8 cellular contexts compared by ENCODE assay signal in the genomic region with DNA sequence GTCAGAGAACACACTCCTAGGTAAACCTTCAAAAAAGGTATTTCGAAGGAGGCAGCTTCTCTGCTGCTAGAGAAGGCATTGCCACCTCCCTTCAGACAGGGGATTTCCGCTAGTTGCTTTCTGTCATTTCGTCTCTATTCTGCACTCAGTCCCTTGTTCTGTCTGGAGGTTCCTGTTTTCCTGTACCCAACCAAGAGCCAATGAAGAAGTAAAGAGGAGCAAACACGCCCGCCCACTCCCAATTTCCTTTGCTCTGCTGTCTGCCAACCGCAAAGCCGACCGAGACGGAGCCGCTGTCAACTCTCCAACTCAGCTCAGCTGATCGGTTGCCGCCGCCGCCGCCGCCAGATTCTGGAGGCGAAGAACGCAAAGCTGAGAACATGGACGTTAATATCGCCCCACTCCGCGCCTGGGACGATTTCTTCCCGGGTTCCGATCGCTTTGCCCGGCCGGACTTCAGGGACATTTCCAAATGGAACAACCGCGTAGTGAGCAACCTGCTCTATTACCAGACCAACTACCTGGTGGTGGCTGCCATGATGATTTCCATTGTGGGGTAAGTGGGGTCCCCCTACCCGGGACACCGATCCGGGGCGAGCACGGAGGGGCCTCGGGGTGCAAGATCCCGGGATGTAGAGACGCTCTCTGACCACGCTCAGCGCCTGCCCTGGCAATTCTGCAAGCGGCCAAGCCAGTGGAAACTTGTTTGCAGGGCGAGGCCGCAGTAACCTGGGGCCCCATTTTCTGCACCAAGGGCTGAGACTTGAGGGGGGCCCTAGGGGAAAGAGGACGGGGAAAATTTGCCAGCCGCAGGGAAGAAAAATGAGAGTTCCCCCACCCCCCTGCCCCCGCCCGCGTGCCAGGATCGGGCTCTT. TPM values are rescaled to one million over a fixed set of nuclear protein-coding genes. Genes with fewer than 3 reads are reported as not detected.
DNase-seq lines count a peak whose midpoint lies in the region; ATAC-seq and TF ChIP-seq lines count a peak whose summit lies in the region.

A gene with protein sequence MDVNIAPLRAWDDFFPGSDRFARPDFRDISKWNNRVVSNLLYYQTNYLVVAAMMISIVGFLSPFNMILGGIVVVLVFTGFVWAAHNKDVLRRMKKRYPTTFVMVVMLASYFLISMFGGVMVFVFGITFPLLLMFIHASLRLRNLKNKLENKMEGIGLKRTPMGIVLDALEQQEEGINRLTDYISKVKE (plus strand): TSS at position 270 of the 875 bp plus-strand sequence. CDS start 111 bp downstream, at position 381.

- H3K27ac ChIP-seq in right cardiac atrium (ENCODE audit: low read length), result peak within 1 kb of the TSS; percentile 97
- peak within 1 kb of the TSS; percentile 88 for H3K27ac ChIP-seq in vagina

- WGBS in right cardiac atrium, result 1% methylated on average over 49 of the region's 49 CpGs

- no peak for TF ChIP-seq CTCF in GM13976 (IDR thresholded peaks at IDR 0.05; ENCODE audit: borderline replicate concordance, control extremely low read depth, extremely low read depth, insufficient read depth, missing control alignments)
- TF ChIP-seq CTCF in vagina (IDR thresholded peaks at IDR 0.05), result no peak

- no peaks in the 10 kb centered on the region for H3K36me3 ChIP-seq in vagina

- intact Hi-C loops in T-helper 2 cell treated with Interferon-gamma antibody and Interleukin-4, amounts not matched to agents 100 ng/mL and 5 ng/mL, for 36 hours (cut with micrococcal nuclease), result loop anchor here (1.0 to 10.0 kb wide), 5 partner anchors 33 to 1980 kb away; a partner anchor contains a TSS
- intact Hi-C loops in right cardiac atrium (cut with DNase I), result no loop called here
- intact Hi-C loops in vagina (cut with DNase I), result loop anchor here (5.0 kb wide), 1 partner anchor 73 kb away; a partner anchor contains a TSS

- in situ Hi-C loops in GM13976 (cut with MboI; ENCODE audit: low sequenced_read_pairs, unreplicated experiment), result no loop called here

- peak within 1 kb of the TSS; percentile 61 for H3K4me3 ChIP-seq in right cardiac atrium (ENCODE audit: low read length)
- peak within 1 kb of the TSS; percentile 69 to 89 for H3K4me3 ChIP-seq in vagina

- no peaks in the 10 kb centered on the region for H3K9me3 ChIP-seq in right cardiac atrium (ENCODE audit: control insufficient read depth, low read length)
- H3K9me3 ChIP-seq in vagina, result no peaks in the 10 kb centered on the region

- TF ChIP-seq POLR2A in vagina (IDR thresholded peaks at IDR 0.05), result no peak

- DNase-seq in GM13976 (ENCODE audit: low spot score) (peak; percentile 77), NCI-H187 treated with DMSO at 0.1 percent for 48 hours (lab: John Stamatoyannopoulos, UW) (peak; percentile 14), anterior cingulate cortex (lab: John Stamatoyannopoulos, UW) (peak; percentile 65 to 97 (median 91)), right cardiac atrium (peak; percentile 95 to 98 (median 97)), putamen (ENCODE audit: low spot score) (peak; percentile 95), vagina (ENCODE audit: extremely low spot score in 2 of 2) (peak in 1 of 2 donors; percentile 94)

- H3K27me3 ChIP-seq in right cardiac atrium (ENCODE audit: control insufficient read depth, insufficient read depth), result no peaks in the 10 kb centered on the region
- H3K27me3 ChIP-seq in vagina, result no peaks in the 10 kb centered on the region

- ATAC-seq in HG02840 (IDR thresholded peaks at IDR 0.05; ENCODE audit: low FRiP score, unreplicated experiment) (peak; percentile 57), right cardiac atrium (peak; percentile 74 to 79)

- H3K4me1 ChIP-seq in right cardiac atrium (ENCODE audit: control insufficient read depth, insufficient read depth, low read length), result peaks cover 8% of the 10 kb centered on the region
- peaks cover 64% of the 10 kb centered on the region for H3K4me1 ChIP-seq in vagina

RNA-seq across cellular contexts. Expression of the gene that starts here (rescaled TPM):
- 156 and 160 TPM in 2 replicates for total RNA-seq in T-helper 2 cell treated with Interferon-gamma antibody and Interleukin-4, amounts not matched to agents 100 ng/mL and 5 ng/mL, for 36 hours
- total RNA-seq in right cardiac atrium, result 100 to 1,000 TPM; 162 to 233 (median 227) TPM
- 261 TPM for polyA plus RNA-seq in right cardiac atrium
- total RNA-seq in vagina, result 86.9 TPM

Comparison
In these comparisons a context has a peak if more than half of its experiments do, and no peak if none do; other contexts are left out.
1. intact Hi-C loops: an anchor here in T-helper 2 cell treated with Interferon-gamma antibody and Interleukin-4, amounts not matched to agents 100 ng/mL and 5 ng/mL, for 36 hours (1.0 to 10.0 kb wide) and vagina (5.0 kb wide); none called in right cardiac atrium.